30 cellular contexts compared by ENCODE assay signal in genomic region chr3:67804545-67804944, GRCh38.
"Had no signal": no experiment of that assay in that cellular context is flagged by ENCODE, and none has a peak within 500 bp of the region (broad histone marks: within the 10 kb centered on the region; RNA-seq: fewer than 3 reads in every experiment).

No MANE protein-coding gene starts in this region.

- H3K9me3 ChIP-seq: prostate gland, thyroid gland had no signal

- H3K27me3 ChIP-seq: breast epithelium, esophagus muscularis mucosa, pancreas, thyroid gland had no signal

- H3K4me1 ChIP-seq: breast epithelium, esophagus muscularis mucosa, pancreas, prostate gland, thyroid gland had no signal

- H3K4me3 ChIP-seq: breast epithelium, esophagus muscularis mucosa, pancreas, prostate gland, thyroid gland had no signal

- DNase-seq: activated CD4-positive, alpha-beta memory T cell treated with anti-CD3 and anti-CD28 coated beads, Interleukin-2, amount 10 ng/mL, durations not matched to agents 7 days and 5 days; activated CD4-positive, alpha-beta T cell treated with anti-CD3 and anti-CD28 coated beads, Interleukin-2, amount 10 ng/mL, durations not matched to agents 7 days and 5 days; activated CD4-positive, CD25-positive, alpha-beta regulatory T cell treated with anti-CD3 and anti-CD28 coated beads, Interleukin-2, amount 50 U/mL, for 72 hours; activated CD8-positive, alpha-beta memory T cell treated with anti-CD3 and anti-CD28 coated beads, Interleukin-2, amount 50 U/mL, for 48 hours; activated gamma-delta T cell; activated naive CD4-positive, alpha-beta T cell treated with anti-CD3 and anti-CD28 coated beads, Interleukin-2, amount 10 ng/mL, durations not matched to agents 7 days and 5 days; activated naive CD8-positive, alpha-beta T cell treated with anti-CD3 and anti-CD28 coated beads, Interleukin-2, amount 10 ng/mL, durations not matched to agents 7 days and 5 days; activated T-cell treated with anti-CD3 and anti-CD28 coated beads, Interleukin-2, amount 50 U/mL, for 24 hours; amniotic stem cell; central memory CD4-positive, alpha-beta T cell; dermis blood vessel endothelial cell; effector CD4-positive, alpha-beta T cell; left cardiac atrium; mammary epithelial cell; naive thymus-derived CD8-positive, alpha-beta T cell; nucleus accumbens; pancreas; retina; small intestine; stimulated activated CD4-positive, alpha-beta T cell treated with anti-CD3 and anti-CD28 coated beads, Interleukin-4, amount 100 ng/mL, for 24 hours; stimulated activated naive CD8-positive, alpha-beta T cell treated with anti-CD3 and anti-CD28 coated beads, Interleukin-15, amount 100 ng/mL, for 72 hours; T-helper 17 cell; T1000; thyroid gland; WERI-Rb-1 had no signal

- ATAC-seq: left cardiac atrium; naive thymus-derived CD8-positive, alpha-beta T cell; pancreas; sciatic nerve; stimulated activated memory B cell treated with anti-CD40 and anti-IgM and Interleukin-4, amounts not matched to agents 10 μg/mL and 1 μg/mL and 100 μg/mL, for 72 hours; stimulated activated naive CD8-positive, alpha-beta T cell treated with anti-CD3 and anti-CD28 coated beads, Interleukin-15, amount 100 ng/mL, for 72 hours; T-helper 17 cell had no signal

- H3K36me3 ChIP-seq: breast epithelium, esophagus muscularis mucosa, pancreas, prostate gland, thyroid gland, WERI-Rb-1 had no signal

- H3K27ac ChIP-seq: breast epithelium, esophagus muscularis mucosa, pancreas, prostate gland, thyroid gland, WERI-Rb-1 had no signal
